In genomic region chr17:81832608-81833159, GRCh38 we compare ENCODE assay signal across 1 cellular context.
TF ChIP-seq lines count a peak whose summit lies in the region.

No MANE protein-coding gene starts in this region.

TF ChIP-seq in HEK293, 187 proteins besides CTCF, POLR2A, EP300 and RAD21 (continued from another document and continues in another):
- TF ChIP-seq ZSCAN16 (tag by site-specific recombination; IDR thresholded peaks at IDR 0.05): no peak
- TF ChIP-seq ZBTB48 (tag by site-specific recombination; IDR thresholded peaks at IDR 0.05): no peak
- TF ChIP-seq ZXDB (tag by site-specific recombination; IDR thresholded peaks at IDR 0.05): no peak
- TF ChIP-seq ZNF426 (tag by site-specific recombination; IDR thresholded peaks at IDR 0.05): no peak
- no peak for TF ChIP-seq ZBTB1 (tag by site-specific recombination; IDR thresholded peaks at IDR 0.05)
- TF ChIP-seq ZBTB20 (tag by site-specific recombination; IDR thresholded peaks at IDR 0.05): no peak; the same call in 1 of the 2 replicates
- TF ChIP-seq, protein P1, sequence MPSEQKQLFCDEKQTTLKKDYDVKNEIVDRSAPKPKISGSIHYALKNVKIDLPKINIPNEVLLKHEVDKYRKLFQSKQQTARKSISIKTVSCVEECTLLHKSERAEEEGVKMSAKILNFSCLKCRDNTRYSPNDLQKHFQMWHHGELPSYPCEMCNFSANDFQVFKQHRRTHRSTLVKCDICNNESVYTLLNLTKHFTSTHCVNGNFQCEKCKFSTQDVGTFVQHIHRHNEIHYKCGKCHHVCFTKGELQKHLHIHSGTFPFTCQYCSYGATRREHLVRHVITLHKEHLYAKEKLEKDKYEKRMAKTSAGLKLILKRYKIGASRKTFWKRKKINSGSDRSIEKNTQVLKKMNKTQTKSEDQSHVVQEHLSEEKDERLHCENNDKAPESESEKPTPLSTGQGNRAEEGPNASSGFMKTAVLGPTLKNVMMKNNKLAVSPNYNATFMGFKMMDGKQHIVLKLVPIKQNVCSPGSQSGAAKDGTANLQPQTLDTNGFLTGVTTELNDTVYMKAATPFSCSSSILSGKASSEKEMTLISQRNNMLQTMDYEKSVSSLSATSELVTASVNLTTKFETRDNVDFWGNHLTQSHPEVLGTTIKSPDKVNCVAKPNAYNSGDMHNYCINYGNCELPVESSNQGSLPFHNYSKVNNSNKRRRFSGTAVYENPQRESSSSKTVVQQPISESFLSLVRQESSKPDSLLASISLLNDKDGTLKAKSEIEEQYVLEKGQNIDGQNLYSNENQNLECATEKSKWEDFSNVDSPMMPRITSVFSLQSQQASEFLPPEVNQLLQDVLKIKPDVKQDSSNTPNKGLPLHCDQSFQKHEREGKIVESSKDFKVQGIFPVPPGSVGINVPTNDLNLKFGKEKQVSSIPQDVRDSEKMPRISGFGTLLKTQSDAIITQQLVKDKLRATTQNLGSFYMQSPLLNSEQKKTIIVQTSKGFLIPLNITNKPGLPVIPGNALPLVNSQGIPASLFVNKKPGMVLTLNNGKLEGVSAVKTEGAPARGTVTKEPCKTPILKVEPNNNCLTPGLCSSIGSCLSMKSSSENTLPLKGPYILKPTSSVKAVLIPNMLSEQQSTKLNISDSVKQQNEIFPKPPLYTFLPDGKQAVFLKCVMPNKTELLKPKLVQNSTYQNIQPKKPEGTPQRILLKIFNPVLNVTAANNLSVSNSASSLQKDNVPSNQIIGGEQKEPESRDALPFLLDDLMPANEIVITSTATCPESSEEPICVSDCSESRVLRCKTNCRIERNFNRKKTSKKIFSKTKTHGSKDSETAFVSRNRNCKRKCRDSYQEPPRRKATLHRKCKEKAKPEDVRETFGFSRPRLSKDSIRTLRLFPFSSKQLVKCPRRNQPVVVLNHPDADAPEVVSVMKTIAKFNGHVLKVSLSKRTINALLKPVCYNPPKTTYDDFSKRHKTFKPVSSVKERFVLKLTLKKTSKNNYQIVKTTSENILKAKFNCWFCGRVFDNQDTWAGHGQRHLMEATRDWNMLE (tag by site-specific recombination; conservative IDR thresholded peaks at IDR 0.05; ENCODE audit: low read depth): no peak
- TF ChIP-seq ZNF335 (tag by site-specific recombination; conservative IDR thresholded peaks at IDR 0.05): peak; percentile 80
- 0 out of 2 replicates have a peak, but pooled peaks have one; percentile 14 for TF ChIP-seq ZEB2 (tag by site-specific recombination; IDR thresholded peaks at IDR 0.05)
- TF ChIP-seq, protein P2, sequence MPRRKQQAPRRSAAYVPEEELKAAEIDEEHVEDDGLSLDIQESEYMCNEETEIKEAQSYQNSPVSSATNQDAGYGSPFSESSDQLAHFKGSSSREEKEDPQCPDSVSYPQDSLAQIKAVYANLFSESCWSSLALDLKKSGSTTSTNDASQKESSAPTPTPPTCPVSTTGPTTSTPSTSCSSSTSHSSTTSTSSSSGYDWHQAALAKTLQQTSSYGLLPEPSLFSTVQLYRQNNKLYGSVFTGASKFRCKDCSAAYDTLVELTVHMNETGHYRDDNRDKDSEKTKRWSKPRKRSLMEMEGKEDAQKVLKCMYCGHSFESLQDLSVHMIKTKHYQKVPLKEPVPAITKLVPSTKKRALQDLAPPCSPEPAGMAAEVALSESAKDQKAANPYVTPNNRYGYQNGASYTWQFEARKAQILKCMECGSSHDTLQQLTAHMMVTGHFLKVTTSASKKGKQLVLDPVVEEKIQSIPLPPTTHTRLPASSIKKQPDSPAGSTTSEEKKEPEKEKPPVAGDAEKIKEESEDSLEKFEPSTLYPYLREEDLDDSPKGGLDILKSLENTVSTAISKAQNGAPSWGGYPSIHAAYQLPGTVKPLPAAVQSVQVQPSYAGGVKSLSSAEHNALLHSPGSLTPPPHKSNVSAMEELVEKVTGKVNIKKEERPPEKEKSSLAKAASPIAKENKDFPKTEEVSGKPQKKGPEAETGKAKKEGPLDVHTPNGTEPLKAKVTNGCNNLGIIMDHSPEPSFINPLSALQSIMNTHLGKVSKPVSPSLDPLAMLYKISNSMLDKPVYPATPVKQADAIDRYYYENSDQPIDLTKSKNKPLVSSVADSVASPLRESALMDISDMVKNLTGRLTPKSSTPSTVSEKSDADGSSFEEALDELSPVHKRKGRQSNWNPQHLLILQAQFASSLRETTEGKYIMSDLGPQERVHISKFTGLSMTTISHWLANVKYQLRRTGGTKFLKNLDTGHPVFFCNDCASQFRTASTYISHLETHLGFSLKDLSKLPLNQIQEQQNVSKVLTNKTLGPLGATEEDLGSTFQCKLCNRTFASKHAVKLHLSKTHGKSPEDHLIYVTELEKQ (tag by site-specific recombination; IDR thresholded peaks at IDR 0.05; ENCODE audit: borderline replicate concordance): no peak
- TF ChIP-seq ZNF121 (tag by site-specific recombination; IDR thresholded peaks at IDR 0.05): 0 out of 2 replicates have a peak, but pooled peaks have one; percentile 37
- TF ChIP-seq, protein P3, sequence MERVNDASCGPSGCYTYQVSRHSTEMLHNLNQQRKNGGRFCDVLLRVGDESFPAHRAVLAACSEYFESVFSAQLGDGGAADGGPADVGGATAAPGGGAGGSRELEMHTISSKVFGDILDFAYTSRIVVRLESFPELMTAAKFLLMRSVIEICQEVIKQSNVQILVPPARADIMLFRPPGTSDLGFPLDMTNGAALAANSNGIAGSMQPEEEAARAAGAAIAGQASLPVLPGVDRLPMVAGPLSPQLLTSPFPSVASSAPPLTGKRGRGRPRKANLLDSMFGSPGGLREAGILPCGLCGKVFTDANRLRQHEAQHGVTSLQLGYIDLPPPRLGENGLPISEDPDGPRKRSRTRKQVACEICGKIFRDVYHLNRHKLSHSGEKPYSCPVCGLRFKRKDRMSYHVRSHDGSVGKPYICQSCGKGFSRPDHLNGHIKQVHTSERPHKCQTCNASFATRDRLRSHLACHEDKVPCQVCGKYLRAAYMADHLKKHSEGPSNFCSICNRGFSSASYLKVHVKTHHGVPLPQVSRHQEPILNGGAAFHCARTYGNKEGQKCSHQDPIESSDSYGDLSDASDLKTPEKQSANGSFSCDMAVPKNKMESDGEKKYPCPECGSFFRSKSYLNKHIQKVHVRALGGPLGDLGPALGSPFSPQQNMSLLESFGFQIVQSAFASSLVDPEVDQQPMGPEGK (tag by site-specific recombination; IDR thresholded peaks at IDR 0.05): peak; percentile 54; the same call in 1 of the 2 replicates
- TF ChIP-seq YY1 (tag by site-specific recombination; IDR thresholded peaks at IDR 0.05): no peak
- TF ChIP-seq ZSCAN23 (tag by site-specific recombination; IDR thresholded peaks at IDR 0.05): no peak
- TF ChIP-seq KLF9 (tag by site-specific recombination; IDR thresholded peaks at IDR 0.05; ENCODE audit: low read depth): peak; percentile 31; the same call in 1 of the 2 replicates
- TF ChIP-seq ZNF354C (tag by site-specific recombination; IDR thresholded peaks at IDR 0.05; ENCODE audit: borderline replicate concordance, low read depth): no peak
- TF ChIP-seq PRDM1 (tag by site-specific recombination; IDR thresholded peaks at IDR 0.05): no peak
- no peak; the same call in 1 of the 2 replicates for TF ChIP-seq ZNF366 (tag by site-specific recombination; conservative IDR thresholded peaks at IDR 0.05)
- no peak for TF ChIP-seq GLIS1 (tag by site-specific recombination; IDR thresholded peaks at IDR 0.05)
- no peak for TF ChIP-seq SCRT1 (tag by site-specific recombination; IDR thresholded peaks at IDR 0.05; ENCODE audit: borderline replicate concordance)
- no peak for TF ChIP-seq ZNF155 (tag by site-specific recombination; IDR thresholded peaks at IDR 0.05)
- TF ChIP-seq ZNF654 (tag by site-specific recombination; IDR thresholded peaks at IDR 0.05; ENCODE audit: low read depth): no peak
- TF ChIP-seq ZNF114 (tag by site-specific recombination; IDR thresholded peaks at IDR 0.05): no peak
- TF ChIP-seq ZNF701 (tag by site-specific recombination; IDR thresholded peaks at IDR 0.05): no peak
- no peak for TF ChIP-seq OVOL3 (tag by site-specific recombination; IDR thresholded peaks at IDR 0.05)
- TF ChIP-seq HOXA7 (CRISPR knock-in tag; IDR thresholded peaks at IDR 0.05; ENCODE audit: borderline replicate concordance): no peak
- no peak for TF ChIP-seq ZNF704 (tag by site-specific recombination; IDR thresholded peaks at IDR 0.05)
- TF ChIP-seq KLF8 (tag by site-specific recombination; IDR thresholded peaks at IDR 0.05): peak; percentile 71
- peak; percentile 84; the same call in 1 of the 2 replicates for TF ChIP-seq KLF10 (tag by site-specific recombination; IDR thresholded peaks at IDR 0.05)
- no peak; the same call in none of the 2 replicates for TF ChIP-seq SP3 (tag by site-specific recombination; IDR thresholded peaks at IDR 0.05)
- TF ChIP-seq ZNF791 (tag by site-specific recombination; IDR thresholded peaks at IDR 0.05): no peak
- no peak for TF ChIP-seq ZNF555 (tag by site-specific recombination; conservative IDR thresholded peaks at IDR 0.05)
- no peak for TF ChIP-seq ZNF404 (tag by site-specific recombination; IDR thresholded peaks at IDR 0.05)
- TF ChIP-seq ZFHX2 (tag by site-specific recombination; conservative IDR thresholded peaks at IDR 0.05): peak; percentile 86
- TF ChIP-seq, protein P4, sequence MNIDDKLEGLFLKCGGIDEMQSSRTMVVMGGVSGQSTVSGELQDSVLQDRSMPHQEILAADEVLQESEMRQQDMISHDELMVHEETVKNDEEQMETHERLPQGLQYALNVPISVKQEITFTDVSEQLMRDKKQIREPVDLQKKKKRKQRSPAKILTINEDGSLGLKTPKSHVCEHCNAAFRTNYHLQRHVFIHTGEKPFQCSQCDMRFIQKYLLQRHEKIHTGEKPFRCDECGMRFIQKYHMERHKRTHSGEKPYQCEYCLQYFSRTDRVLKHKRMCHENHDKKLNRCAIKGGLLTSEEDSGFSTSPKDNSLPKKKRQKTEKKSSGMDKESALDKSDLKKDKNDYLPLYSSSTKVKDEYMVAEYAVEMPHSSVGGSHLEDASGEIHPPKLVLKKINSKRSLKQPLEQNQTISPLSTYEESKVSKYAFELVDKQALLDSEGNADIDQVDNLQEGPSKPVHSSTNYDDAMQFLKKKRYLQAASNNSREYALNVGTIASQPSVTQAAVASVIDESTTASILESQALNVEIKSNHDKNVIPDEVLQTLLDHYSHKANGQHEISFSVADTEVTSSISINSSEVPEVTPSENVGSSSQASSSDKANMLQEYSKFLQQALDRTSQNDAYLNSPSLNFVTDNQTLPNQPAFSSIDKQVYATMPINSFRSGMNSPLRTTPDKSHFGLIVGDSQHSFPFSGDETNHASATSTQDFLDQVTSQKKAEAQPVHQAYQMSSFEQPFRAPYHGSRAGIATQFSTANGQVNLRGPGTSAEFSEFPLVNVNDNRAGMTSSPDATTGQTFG (tag by site-specific recombination; IDR thresholded peaks at IDR 0.05; ENCODE audit: borderline replicate concordance): no peak
- TF ChIP-seq SP7 (tag by site-specific recombination; IDR thresholded peaks at IDR 0.05): 0 out of 2 replicates have a peak, but pooled peaks have one; percentile 24
- TF ChIP-seq ZNF433 (tag by site-specific recombination; IDR thresholded peaks at IDR 0.05; ENCODE audit: low read depth): no peak
- TF ChIP-seq, protein P5, sequence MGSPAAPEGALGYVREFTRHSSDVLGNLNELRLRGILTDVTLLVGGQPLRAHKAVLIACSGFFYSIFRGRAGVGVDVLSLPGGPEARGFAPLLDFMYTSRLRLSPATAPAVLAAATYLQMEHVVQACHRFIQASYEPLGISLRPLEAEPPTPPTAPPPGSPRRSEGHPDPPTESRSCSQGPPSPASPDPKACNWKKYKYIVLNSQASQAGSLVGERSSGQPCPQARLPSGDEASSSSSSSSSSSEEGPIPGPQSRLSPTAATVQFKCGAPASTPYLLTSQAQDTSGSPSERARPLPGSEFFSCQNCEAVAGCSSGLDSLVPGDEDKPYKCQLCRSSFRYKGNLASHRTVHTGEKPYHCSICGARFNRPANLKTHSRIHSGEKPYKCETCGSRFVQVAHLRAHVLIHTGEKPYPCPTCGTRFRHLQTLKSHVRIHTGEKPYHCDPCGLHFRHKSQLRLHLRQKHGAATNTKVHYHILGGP (tag by site-specific recombination; IDR thresholded peaks at IDR 0.05): no peak
- no peak for TF ChIP-seq ZBTB10 (tag by site-specific recombination; IDR thresholded peaks at IDR 0.05)
- no peak; the same call in 1 of the 2 replicates for TF ChIP-seq KLF7 (tag by site-specific recombination; IDR thresholded peaks at IDR 0.05; ENCODE audit: borderline replicate concordance)
